Comparison of ENCODE assay signal across 10 cellular contexts in genomic region chr12:118359541-118359915, GRCh38. TPM values are rescaled to one million over a fixed set of nuclear protein-coding genes. Genes with fewer than 3 reads are reported as not detected.
DNase-seq lines count a peak whose midpoint lies in the region; ATAC-seq and TF ChIP-seq lines count a peak whose summit lies in the region.
"Had no signal": no experiment of that assay in that cellular context is flagged by ENCODE, and none has a peak within 500 bp of the region (broad histone marks: within the 10 kb centered on the region; RNA-seq: fewer than 3 reads in every experiment).

No MANE protein-coding gene starts in this region.

- peak; percentile 39 for ATAC-seq in GM19351 (IDR thresholded peaks at IDR 0.05; ENCODE audit: unreplicated experiment)
- ATAC-seq in HG02571 (IDR thresholded peaks at IDR 0.05; ENCODE audit: unreplicated experiment): no peak

- peaks cover 32% of the 10 kb centered on the region for H3K4me1 Mint-ChIP-seq in T-helper 1 cell treated with Interleukin-12 subunit alpha and Interleukin-12 subunit beta and Interleukin-4 antibody, amounts not matched to agents 30 μg/mL and 1 μg/mL, for 36 hours (ENCODE audit: low read depth)
- H3K4me1 Mint-ChIP-seq in immature natural killer cell (peaks cover 66 to 79% of the 10 kb centered on the region in 2 donors), progenitor cell of endocrine pancreas (ENCODE audit: low read depth) (peaks cover 8% of the 10 kb centered on the region)

- peaks cover 5% of the 10 kb centered on the region for H3K36me3 Mint-ChIP-seq in T-helper 1 cell treated with Interleukin-12 subunit alpha and Interleukin-12 subunit beta and Interleukin-4 antibody, amounts not matched to agents 30 μg/mL and 1 μg/mL, for 36 hours (ENCODE audit: low read depth)
- H3K36me3 Mint-ChIP-seq in immature natural killer cell: peaks cover 0 to 3% (median 0%) of the 10 kb centered on the region in 3 donors
- H3K36me3 Mint-ChIP-seq in progenitor cell of endocrine pancreas (ENCODE audit: insufficient read depth): peaks cover 1% of the 10 kb centered on the region

- peak overlapping the region; percentile 94 for H3K4me3 Mint-ChIP-seq in T-helper 1 cell treated with Interleukin-12 subunit alpha and Interleukin-12 subunit beta and Interleukin-4 antibody, amounts not matched to agents 30 μg/mL and 1 μg/mL, for 36 hours
- H3K4me3 Mint-ChIP-seq in immature natural killer cell: peak overlapping the region; percentile 88 to 100 (median 94)
- H3K4me3 Mint-ChIP-seq in progenitor cell of endocrine pancreas (ENCODE audit: low read depth): no peak overlapping the region

- no peaks in the 10 kb centered on the region for H3K27me3 Mint-ChIP-seq in T-helper 1 cell treated with Interleukin-12 subunit alpha and Interleukin-12 subunit beta and Interleukin-4 antibody, amounts not matched to agents 30 μg/mL and 1 μg/mL, for 36 hours (ENCODE audit: low read depth)
- H3K27me3 Mint-ChIP-seq in immature natural killer cell (ENCODE audit: low read depth in 3 of 3) (no peaks in the 10 kb centered on the region), progenitor cell of endocrine pancreas (no peaks in the 10 kb centered on the region)

- DNase-seq in AML-193 (lab: John Stamatoyannopoulos, UW) (peak; percentile 33 to 38), immature natural killer cell (peak in 2 of 3 donors; percentile 46 to 49), mesenteric fat pad (ENCODE audit: low spot score) (no peak), NCI-H1694 (lab: John Stamatoyannopoulos, UW) (no peak), progenitor cell of endocrine pancreas (ENCODE audit: low spot score, unreplicated experiment) (no peak)
- DNase-seq: DMS53, NCI-H187 had no signal

- no peaks in the 10 kb centered on the region for H3K9me3 Mint-ChIP-seq in T-helper 1 cell treated with Interleukin-12 subunit alpha and Interleukin-12 subunit beta and Interleukin-4 antibody, amounts not matched to agents 30 μg/mL and 1 μg/mL, for 36 hours
- H3K9me3 Mint-ChIP-seq in immature natural killer cell: no peaks in the 10 kb centered on the region
- H3K9me3 Mint-ChIP-seq in progenitor cell of endocrine pancreas (ENCODE audit: low read depth): no peaks in the 10 kb centered on the region

- no peak for TF ChIP-seq CTCF in progenitor cell of endocrine pancreas (IDR thresholded peaks at IDR 0.05; ENCODE audit: unreplicated experiment)

- H3K27ac Mint-ChIP-seq in T-helper 1 cell treated with Interleukin-12 subunit alpha and Interleukin-12 subunit beta and Interleukin-4 antibody, amounts not matched to agents 30 μg/mL and 1 μg/mL, for 36 hours: peak overlapping the region; percentile 92
- peak overlapping the region; percentile 92 to 98 (median 95) for H3K27ac Mint-ChIP-seq in immature natural killer cell
- H3K27ac Mint-ChIP-seq in progenitor cell of endocrine pancreas: no peak overlapping the region

RNA-seq across cellular contexts. Expression of gene TAOK3, which starts 13.2 kb away (rescaled TPM):
- 100 to 1,000 TPM in 1 of 3 donors, 10 to 100 TPM in 2; 62.1 to 162 (median 75.4) TPM for polyA plus RNA-seq in immature natural killer cell
- total RNA-seq in mesenteric fat pad: 42.9 TPM
- total RNA-seq in progenitor cell of endocrine pancreas: 10.8 and 14.7 TPM in 2 replicates

RNA-seq across cellular contexts. Expression of gene SUDS3, which starts 16.8 kb away (rescaled TPM):
- 10 to 100 TPM; 12.2 to 13.0 (median 12.5) TPM for polyA plus RNA-seq in immature natural killer cell
- total RNA-seq in mesenteric fat pad: 22.7 TPM
- 57.8 and 62.2 TPM in 2 replicates for total RNA-seq in progenitor cell of endocrine pancreas

Comparison
In these comparisons a context has a peak if more than half of its experiments do, and no peak if none do; other contexts are left out.
1. DNase-seq: peak in AML-193 (2 of 2) and immature natural killer cell (2 of 3); none in mesenteric fat pad (single experiment), NCI-H1694 (single experiment) and progenitor cell of endocrine pancreas (single experiment).